In the genomic region with DNA sequence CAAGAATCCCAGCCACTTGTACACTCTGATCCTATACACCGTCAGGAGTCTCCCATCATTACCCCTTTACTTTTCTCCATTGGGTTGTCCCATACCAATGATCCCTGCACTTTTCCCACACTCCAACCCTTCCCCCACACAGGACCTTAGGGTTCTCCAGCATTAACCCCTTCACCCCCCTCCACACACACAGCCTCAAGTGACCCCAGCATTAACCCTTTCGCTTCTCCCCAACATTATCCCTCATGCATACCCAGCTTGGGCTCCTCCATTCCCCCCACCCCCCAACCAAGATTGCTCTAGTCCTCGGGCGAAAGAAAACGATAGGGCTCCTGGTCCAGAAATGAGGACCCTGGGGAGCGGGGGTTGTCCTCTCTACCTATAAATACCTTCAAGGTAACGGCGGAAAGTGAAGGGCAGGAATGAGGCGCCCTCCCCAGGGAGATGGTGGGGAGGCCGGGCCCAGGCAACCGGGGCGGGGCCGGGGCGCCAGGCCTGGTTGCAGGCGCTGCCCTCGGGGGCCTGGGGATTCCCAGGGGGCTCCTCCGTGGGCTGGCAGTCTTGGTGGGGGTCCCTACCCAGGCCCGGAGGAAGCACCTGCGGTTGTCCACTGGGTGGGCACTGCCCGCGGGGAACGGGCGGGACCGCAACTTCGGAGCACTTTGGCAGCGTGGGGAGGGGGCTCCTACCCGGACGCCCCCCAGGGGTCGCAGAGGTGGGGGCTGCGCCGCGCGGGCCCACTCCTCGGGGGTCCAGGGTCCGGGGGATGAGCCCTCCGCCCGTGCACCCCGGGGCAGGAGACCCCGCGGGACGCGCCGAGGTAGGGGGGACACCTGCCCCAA, we compare ENCODE assay signal across 1 cellular context.
TF ChIP-seq lines count a peak whose summit lies in the region.

No MANE protein-coding gene starts in this region.

TF ChIP-seq in K562, 482 proteins besides CTCF, POLR2A, EP300 and RAD21 (continued from another document):
- TF ChIP-seq, protein P1, sequence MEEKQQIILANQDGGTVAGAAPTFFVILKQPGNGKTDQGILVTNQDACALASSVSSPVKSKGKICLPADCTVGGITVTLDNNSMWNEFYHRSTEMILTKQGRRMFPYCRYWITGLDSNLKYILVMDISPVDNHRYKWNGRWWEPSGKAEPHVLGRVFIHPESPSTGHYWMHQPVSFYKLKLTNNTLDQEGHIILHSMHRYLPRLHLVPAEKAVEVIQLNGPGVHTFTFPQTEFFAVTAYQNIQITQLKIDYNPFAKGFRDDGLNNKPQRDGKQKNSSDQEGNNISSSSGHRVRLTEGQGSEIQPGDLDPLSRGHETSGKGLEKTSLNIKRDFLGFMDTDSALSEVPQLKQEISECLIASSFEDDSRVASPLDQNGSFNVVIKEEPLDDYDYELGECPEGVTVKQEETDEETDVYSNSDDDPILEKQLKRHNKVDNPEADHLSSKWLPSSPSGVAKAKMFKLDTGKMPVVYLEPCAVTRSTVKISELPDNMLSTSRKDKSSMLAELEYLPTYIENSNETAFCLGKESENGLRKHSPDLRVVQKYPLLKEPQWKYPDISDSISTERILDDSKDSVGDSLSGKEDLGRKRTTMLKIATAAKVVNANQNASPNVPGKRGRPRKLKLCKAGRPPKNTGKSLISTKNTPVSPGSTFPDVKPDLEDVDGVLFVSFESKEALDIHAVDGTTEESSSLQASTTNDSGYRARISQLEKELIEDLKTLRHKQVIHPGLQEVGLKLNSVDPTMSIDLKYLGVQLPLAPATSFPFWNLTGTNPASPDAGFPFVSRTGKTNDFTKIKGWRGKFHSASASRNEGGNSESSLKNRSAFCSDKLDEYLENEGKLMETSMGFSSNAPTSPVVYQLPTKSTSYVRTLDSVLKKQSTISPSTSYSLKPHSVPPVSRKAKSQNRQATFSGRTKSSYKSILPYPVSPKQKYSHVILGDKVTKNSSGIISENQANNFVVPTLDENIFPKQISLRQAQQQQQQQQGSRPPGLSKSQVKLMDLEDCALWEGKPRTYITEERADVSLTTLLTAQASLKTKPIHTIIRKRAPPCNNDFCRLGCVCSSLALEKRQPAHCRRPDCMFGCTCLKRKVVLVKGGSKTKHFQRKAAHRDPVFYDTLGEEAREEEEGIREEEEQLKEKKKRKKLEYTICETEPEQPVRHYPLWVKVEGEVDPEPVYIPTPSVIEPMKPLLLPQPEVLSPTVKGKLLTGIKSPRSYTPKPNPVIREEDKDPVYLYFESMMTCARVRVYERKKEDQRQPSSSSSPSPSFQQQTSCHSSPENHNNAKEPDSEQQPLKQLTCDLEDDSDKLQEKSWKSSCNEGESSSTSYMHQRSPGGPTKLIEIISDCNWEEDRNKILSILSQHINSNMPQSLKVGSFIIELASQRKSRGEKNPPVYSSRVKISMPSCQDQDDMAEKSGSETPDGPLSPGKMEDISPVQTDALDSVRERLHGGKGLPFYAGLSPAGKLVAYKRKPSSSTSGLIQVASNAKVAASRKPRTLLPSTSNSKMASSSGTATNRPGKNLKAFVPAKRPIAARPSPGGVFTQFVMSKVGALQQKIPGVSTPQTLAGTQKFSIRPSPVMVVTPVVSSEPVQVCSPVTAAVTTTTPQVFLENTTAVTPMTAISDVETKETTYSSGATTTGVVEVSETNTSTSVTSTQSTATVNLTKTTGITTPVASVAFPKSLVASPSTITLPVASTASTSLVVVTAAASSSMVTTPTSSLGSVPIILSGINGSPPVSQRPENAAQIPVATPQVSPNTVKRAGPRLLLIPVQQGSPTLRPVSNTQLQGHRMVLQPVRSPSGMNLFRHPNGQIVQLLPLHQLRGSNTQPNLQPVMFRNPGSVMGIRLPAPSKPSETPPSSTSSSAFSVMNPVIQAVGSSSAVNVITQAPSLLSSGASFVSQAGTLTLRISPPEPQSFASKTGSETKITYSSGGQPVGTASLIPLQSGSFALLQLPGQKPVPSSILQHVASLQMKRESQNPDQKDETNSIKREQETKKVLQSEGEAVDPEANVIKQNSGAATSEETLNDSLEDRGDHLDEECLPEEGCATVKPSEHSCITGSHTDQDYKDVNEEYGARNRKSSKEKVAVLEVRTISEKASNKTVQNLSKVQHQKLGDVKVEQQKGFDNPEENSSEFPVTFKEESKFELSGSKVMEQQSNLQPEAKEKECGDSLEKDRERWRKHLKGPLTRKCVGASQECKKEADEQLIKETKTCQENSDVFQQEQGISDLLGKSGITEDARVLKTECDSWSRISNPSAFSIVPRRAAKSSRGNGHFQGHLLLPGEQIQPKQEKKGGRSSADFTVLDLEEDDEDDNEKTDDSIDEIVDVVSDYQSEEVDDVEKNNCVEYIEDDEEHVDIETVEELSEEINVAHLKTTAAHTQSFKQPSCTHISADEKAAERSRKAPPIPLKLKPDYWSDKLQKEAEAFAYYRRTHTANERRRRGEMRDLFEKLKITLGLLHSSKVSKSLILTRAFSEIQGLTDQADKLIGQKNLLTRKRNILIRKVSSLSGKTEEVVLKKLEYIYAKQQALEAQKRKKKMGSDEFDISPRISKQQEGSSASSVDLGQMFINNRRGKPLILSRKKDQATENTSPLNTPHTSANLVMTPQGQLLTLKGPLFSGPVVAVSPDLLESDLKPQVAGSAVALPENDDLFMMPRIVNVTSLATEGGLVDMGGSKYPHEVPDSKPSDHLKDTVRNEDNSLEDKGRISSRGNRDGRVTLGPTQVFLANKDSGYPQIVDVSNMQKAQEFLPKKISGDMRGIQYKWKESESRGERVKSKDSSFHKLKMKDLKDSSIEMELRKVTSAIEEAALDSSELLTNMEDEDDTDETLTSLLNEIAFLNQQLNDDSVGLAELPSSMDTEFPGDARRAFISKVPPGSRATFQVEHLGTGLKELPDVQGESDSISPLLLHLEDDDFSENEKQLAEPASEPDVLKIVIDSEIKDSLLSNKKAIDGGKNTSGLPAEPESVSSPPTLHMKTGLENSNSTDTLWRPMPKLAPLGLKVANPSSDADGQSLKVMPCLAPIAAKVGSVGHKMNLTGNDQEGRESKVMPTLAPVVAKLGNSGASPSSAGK (IDR thresholded peaks at IDR 0.05): no peak
- no peak for TF ChIP-seq BRD4 (IDR thresholded peaks at IDR 0.05)
